In the genomic region with DNA sequence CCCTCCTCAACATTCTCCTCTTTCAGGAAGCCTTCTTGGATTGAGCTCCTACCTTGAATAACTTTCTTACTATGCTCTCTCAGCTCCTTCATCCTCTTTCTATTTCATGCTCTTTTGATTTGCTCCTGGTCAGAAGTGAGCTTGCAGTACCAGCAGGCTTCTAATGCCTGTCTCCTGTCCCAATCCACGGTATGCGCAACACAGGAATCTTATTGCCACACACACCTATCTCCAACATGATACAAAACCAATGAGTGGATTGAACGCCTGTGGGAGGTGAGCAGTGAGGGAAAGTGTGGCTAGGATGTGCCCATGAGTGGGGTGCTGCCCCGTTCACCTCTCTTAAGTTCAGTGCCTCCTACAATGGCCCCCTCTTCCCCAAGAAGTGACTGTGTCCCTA, we compare ENCODE assay signal across 21 cellular contexts.
DNase-seq lines count a peak whose midpoint lies in the region; ATAC-seq, FAIRE-seq and TF ChIP-seq lines count a peak whose summit lies in the region.
"Had no signal": no experiment of that assay in that cellular context is flagged by ENCODE, and none has a peak within 500 bp of the region (broad histone marks: within the 10 kb centered on the region; RNA-seq: fewer than 3 reads in every experiment).

No MANE protein-coding gene starts in this region.

- in situ Hi-C loops in HepG2 (cut with HindIII; ENCODE audit: extremely low pct_ligation_motif_present, low pct_unique_long_range_greater_than_20kb): no loop called here

- H3K4ac ChIP-seq in trophoblast cell (ENCODE audit: low read depth, low read length): no peak overlapping the region

- H3K36me3 ChIP-seq in DND-41 (ENCODE audit: insufficient read depth, low read length) (no peaks in the 10 kb centered on the region), Loucy (ENCODE audit: insufficient read depth, low read length) (no peaks in the 10 kb centered on the region), neural progenitor cell (no peaks in the 10 kb centered on the region), trophoblast cell (ENCODE audit: control insufficient read depth in 1 of 2, insufficient read depth in 2 of 2, low read length in 2 of 2) (no peaks in the 10 kb centered on the region), HepG2 (replicated peaks in 1 of 2; ENCODE audit: control insufficient read depth in 1 of 2, insufficient read depth in 2 of 2, low read length in 2 of 2) (no peaks in the 10 kb centered on the region), Peyer's patch (no peaks in the 10 kb centered on the region)
- H3K36me3 ChIP-seq: HAP-1 had no signal

- no peaks in the 10 kb centered on the region for H3K79me1 ChIP-seq in trophoblast cell (ENCODE audit: low read length)

- no peaks in the 10 kb centered on the region for H3K27me3 ChIP-seq in DND-41 (ENCODE audit: insufficient read depth, low read length, poor library complexity)
- H3K27me3 ChIP-seq in Loucy (ENCODE audit: insufficient read depth, low read length, poor library complexity, severe bottlenecking): no peaks in the 10 kb centered on the region
- H3K27me3 ChIP-seq in neural progenitor cell: no peaks in the 10 kb centered on the region
- no peaks in the 10 kb centered on the region for H3K27me3 ChIP-seq in trophoblast cell (ENCODE audit: insufficient read depth, low read length)
- H3K27me3 ChIP-seq in HepG2 (ENCODE audit: control insufficient read depth in 1 of 2, insufficient read depth in 2 of 2, low read length in 2 of 2): peaks cover 4 to 11% of the 10 kb centered on the region in 2 experiments; a peak in 3 of 5 replicates
- no peaks in the 10 kb centered on the region for H3K27me3 ChIP-seq in Peyer's patch

- CTCF ChIA-PET in HepG2 (lab: Yijun Ruan, JAX; ENCODE audit: low intra/inter-chr PET ratio, low total read pairs): no interaction called here

- H3K27ac ChIP-seq in DND-41 (ENCODE audit: low read length) (no peak overlapping the region), neural progenitor cell (no peak overlapping the region), trophoblast cell (ENCODE audit: low read depth, low read length) (no peak overlapping the region), HepG2 (ENCODE audit: extremely low read length, insufficient read depth, low read length) (no peak overlapping the region), Peyer's patch (no peak overlapping the region)

- H3K9me3 ChIP-seq in DND-41 (ENCODE audit: insufficient read depth, low read length, severe bottlenecking) (no peaks in the 10 kb centered on the region), Loucy (ENCODE audit: insufficient read depth, low read depth, low read length) (no peaks in the 10 kb centered on the region), neural progenitor cell (ENCODE audit: low read depth) (no peaks in the 10 kb centered on the region), trophoblast cell (ENCODE audit: insufficient read depth, low read depth, low read length) (peaks cover 4% of the 10 kb centered on the region), HepG2 (ENCODE audit: low read length) (no peaks in the 10 kb centered on the region), Peyer's patch (peaks cover 0 to 3% (median 0%) of the 10 kb centered on the region in 4 donors)
- H3K9me3 ChIP-seq: HAP-1 had no signal

- H3K4me1 Mint-ChIP-seq in neural progenitor cell: no peaks in the 10 kb centered on the region
- H3K4me1 Mint-ChIP-seq: B cell had no signal

- WGBS in trophoblast cell (ENCODE audit: extremely low coverage, insufficient coverage, insufficient read length): no CpG with 5 or more reads among the region's 4 CpGs
- WGBS in HepG2 (ENCODE audit: low lambda C conversion rate): 11% methylated on average over 4 of the region's 4 CpGs

- H3K9ac ChIP-seq in DND-41 (ENCODE audit: low read depth, low read length) (no peak overlapping the region), Loucy (ENCODE audit: low read depth, low read length, poor library complexity, severe bottlenecking) (peak overlapping the region; percentile 69), neural progenitor cell (no peak overlapping the region), trophoblast cell (ENCODE audit: low read length) (no peak overlapping the region), HepG2 (ENCODE audit: insufficient read depth, low read depth, low read length) (no peak overlapping the region)

- H3K9me2 ChIP-seq in Loucy (replicated peaks; ENCODE audit: low read depth, low read length): no peaks in the 10 kb centered on the region

- H3K79me2 ChIP-seq in DND-41 (ENCODE audit: insufficient read depth, low read length): no peaks in the 10 kb centered on the region
- no peaks in the 10 kb centered on the region for H3K79me2 ChIP-seq in Loucy (ENCODE audit: insufficient read depth, low read length)
- no peaks in the 10 kb centered on the region for H3K79me2 ChIP-seq in neural progenitor cell (ENCODE audit: low read depth)
- no peaks in the 10 kb centered on the region for H3K79me2 ChIP-seq in trophoblast cell (ENCODE audit: control insufficient read depth, insufficient read depth, low read length, poor library complexity)
- no peaks in the 10 kb centered on the region for H3K79me2 ChIP-seq in HepG2 (ENCODE audit: insufficient read depth, low read length)

- H3K27me3 Mint-ChIP-seq in neural progenitor cell (ENCODE audit: insufficient read depth, low read depth): peaks cover 3% of the 10 kb centered on the region

- POLR2A ChIA-PET in HepG2 (lab: Yijun Ruan, JAX): no interaction called here

- no peak for FAIRE-seq in HepG2 (lab: Jason Lieb, UNC)
- FAIRE-seq: G401.6, GM12892, GM19239, H54 had no signal

- H3K4me3 ChIP-seq in DND-41 (ENCODE audit: low read depth in 1 of 2, low read length in 2 of 2) (no peak overlapping the region), Loucy (ENCODE audit: low read length, poor library complexity, severe bottlenecking) (peak overlapping the region; percentile 39), neural progenitor cell (no peak overlapping the region), trophoblast cell (ENCODE audit: low read depth, low read length) (no peak overlapping the region), HepG2 (replicated peaks in 1 of 3; ENCODE audit: insufficient read depth in 1 of 3, low read depth in 2 of 3, low read length in 3 of 3) (no peak overlapping the region), Peyer's patch (no peak overlapping the region)
- H3K4me3 ChIP-seq: HAP-1 had no signal

- no peak overlapping the region for H3K4me3 Mint-ChIP-seq in neural progenitor cell
- H3K4me3 Mint-ChIP-seq: B cell; CD4-positive, alpha-beta memory T cell; HFFc6 had no signal

- H4K20me1 ChIP-seq in DND-41 (ENCODE audit: insufficient read depth, low read length) (no peaks in the 10 kb centered on the region), Loucy (ENCODE audit: insufficient read depth, low read length, poor library complexity, severe bottlenecking) (no peaks in the 10 kb centered on the region), neural progenitor cell (ENCODE audit: low read depth) (no peaks in the 10 kb centered on the region), HepG2 (ENCODE audit: insufficient read depth, low read length) (no peaks in the 10 kb centered on the region)

- H3K4me2 ChIP-seq in DND-41 (ENCODE audit: insufficient read depth, low read length) (no peak overlapping the region), Loucy (ENCODE audit: low read depth, low read length, poor library complexity, severe bottlenecking) (peak overlapping the region; percentile 59), neural progenitor cell (no peak overlapping the region), trophoblast cell (ENCODE audit: low read length) (no peak overlapping the region), HepG2 (ENCODE audit: low read depth, low read length) (no peak overlapping the region)

- ATAC-seq in DND-41 (ENCODE audit: insufficient read depth, low read depth) (no peak), HepG2 (no peak)

- TF ChIP-seq EP300 in HepG2 (IDR thresholded peaks at IDR 0.05; ENCODE audit: low read depth in 2 of 2, low read length in 2 of 2): no peak
- TF ChIP-seq EP300 in HepG2 (CRISPR knock-in tag; IDR thresholded peaks at IDR 0.05; ENCODE audit: borderline replicate concordance): no peak

- no peak overlapping the region for H2BK120ac ChIP-seq in trophoblast cell (ENCODE audit: insufficient read depth, low read length, poor library complexity)

- H2AK5ac ChIP-seq in trophoblast cell (ENCODE audit: low read length): no peak overlapping the region

- H3K23ac ChIP-seq in trophoblast cell (ENCODE audit: low read length): no peak overlapping the region

- DNase-seq in DND-41: no peak
- DNase-seq in neural progenitor cell (ENCODE audit: low spot score): no peak
- peak; percentile 62 to 81 for DNase-seq in trophoblast cell
- no peak for DNase-seq in HepG2 (ENCODE audit: low spot score)
- DNase-seq in Peyer's patch: no peak
- no peak for DNase-seq in activated CD4-positive, CD25-positive, alpha-beta regulatory T cell treated with anti-CD3 and anti-CD28 coated beads, Interleukin-2, amount 50 U/mL, for 72 hours
- DNase-seq in NCI-H2081 (lab: John Stamatoyannopoulos, UW): no peak
- DNase-seq: C1 segment of cervical spinal cord; Calu3; CD4-positive, alpha-beta memory T cell; COR-L47; DMS79 treated with DMSO at 0.1 percent for 48 hours; GOT3; HFFc6 had no signal

- TF ChIP-seq RAD21 in HepG2 (CRISPR knock-in tag; IDR thresholded peaks at IDR 0.05): no peak

- H2AFZ ChIP-seq in DND-41 (ENCODE audit: low read depth, low read length) (peak overlapping the region; percentile 60; the same call in 1 of the 2 replicates), Loucy (ENCODE audit: low read length) (no peak overlapping the region), neural progenitor cell (replicated peaks) (no peak overlapping the region), trophoblast cell (ENCODE audit: insufficient read depth, low read length, poor library complexity) (no peak overlapping the region), HepG2 (ENCODE audit: low read length) (no peak overlapping the region)

- no TSS peak for BruUV-seq in HepG2 (replicated peaks; lab: Mats Ljungman, UMichigan)

- no peak overlapping the region for H4K91ac ChIP-seq in trophoblast cell (ENCODE audit: low read depth, low read length)

- no peak for TF ChIP-seq POLR2A in HepG2 (IDR thresholded peaks at IDR 0.05; ENCODE audit: insufficient read depth in 1 of 2, low read depth in 2 of 2, low read length in 2 of 2)
- TF ChIP-seq POLR2A in Peyer's patch (IDR thresholded peaks at IDR 0.05): no peak

- H4K12ac ChIP-seq in trophoblast cell (ENCODE audit: low read depth, low read length): no peak overlapping the region

- H3K4me1 ChIP-seq in DND-41 (ENCODE audit: insufficient read depth, low read length) (peaks cover 64% of the 10 kb centered on the region), Loucy (ENCODE audit: insufficient read depth, low read length, poor library complexity, severe bottlenecking) (peaks cover 95% of the 10 kb centered on the region), neural progenitor cell (no peaks in the 10 kb centered on the region), trophoblast cell (ENCODE audit: control insufficient read depth in 1 of 2, insufficient read depth in 2 of 2, low read length in 2 of 2) (no peaks in the 10 kb centered on the region), HepG2 (ENCODE audit: insufficient read depth, low read length) (no peaks in the 10 kb centered on the region), Peyer's patch (no peaks in the 10 kb centered on the region)
- H3K4me1 ChIP-seq: HAP-1 had no signal

- H3K27ac Mint-ChIP-seq in neural progenitor cell: peak overlapping the region; percentile 30
- H3K27ac Mint-ChIP-seq: B cell; CD4-positive, alpha-beta memory T cell; HFFc6 had no signal

- no peak overlapping the region for H2BK5ac ChIP-seq in trophoblast cell (ENCODE audit: low read depth, low read length, poor library complexity)

- no peak overlapping the region for H4K8ac ChIP-seq in trophoblast cell (ENCODE audit: low read depth, low read length)

- H2BK12ac ChIP-seq in trophoblast cell (ENCODE audit: low read length): no peak overlapping the region

- intact Hi-C loops in HepG2 (cut with micrococcal nuclease; ENCODE audit: unreplicated experiment): no loop called here

- TF ChIP-seq CTCF in DND-41 (IDR thresholded peaks at IDR 0.05; ENCODE audit: borderline replicate concordance, extremely low read depth, low read length, poor library complexity, severe bottlenecking) (no peak), Loucy (conservative IDR thresholded peaks at IDR 0.05; ENCODE audit: low read length) (no peak), neural progenitor cell (IDR thresholded peaks at IDR 0.05) (no peak), HepG2 (CRISPR knock-in tag; IDR thresholded peaks at IDR 0.05) (no peak), Peyer's patch (IDR thresholded peaks at IDR 0.05) (no peak)

- H3K14ac ChIP-seq in trophoblast cell (ENCODE audit: low read length): no peak overlapping the region

- H3K9me3 Mint-ChIP-seq in neural progenitor cell: peaks cover 6% of the 10 kb centered on the region
- H3K9me3 Mint-ChIP-seq: CD4-positive, alpha-beta memory T cell; HFFc6 had no signal

- H3F3A ChIP-seq in Loucy (ENCODE audit: low read depth) (peaks cover 9% of the 10 kb centered on the region), neural progenitor cell (ENCODE audit: low read depth) (no peaks in the 10 kb centered on the region)

- no peaks in the 10 kb centered on the region for H3K36me3 Mint-ChIP-seq in neural progenitor cell
- H3K36me3 Mint-ChIP-seq: CD4-positive, alpha-beta memory T cell had no signal

- no peak overlapping the region for H3K18ac ChIP-seq in trophoblast cell (ENCODE audit: low read length)

Comparison
In these comparisons a context has a peak if more than half of its experiments do, and no peak if none do; other contexts are left out.
1. DNase-seq: peak in trophoblast cell (2 of 2); none in DND-41 (single experiment), neural progenitor cell (single experiment), HepG2 (single experiment), Peyer's patch (0 of 3), activated CD4-positive, CD25-positive, alpha-beta regulatory T cell treated with anti-CD3 and anti-CD28 coated beads, Interleukin-2, amount 50 U/mL, for 72 hours (single experiment) and NCI-H2081 (0 of 2).